Comparison of ENCODE assay signal across 10 cellular contexts in genomic region chr7:141663081-141663510, GRCh38. TPM values are rescaled to one million over a fixed set of nuclear protein-coding genes. Genes with fewer than 3 reads are reported as not detected.
DNase-seq lines count a peak whose midpoint lies in the region; ATAC-seq, FAIRE-seq and TF ChIP-seq lines count a peak whose summit lies in the region.
"Had no signal": no experiment of that assay in that cellular context is flagged by ENCODE, and none has a peak within 500 bp of the region (broad histone marks: within the 10 kb centered on the region; RNA-seq: fewer than 3 reads in every experiment).

No MANE protein-coding gene starts in this region.

- intact Hi-C loops in CD4-positive, alpha-beta memory T cell (cut with micrococcal nuclease): no loop called here

- H3K4me3 ChIP-seq in CD4-positive, alpha-beta memory T cell (ENCODE audit: low read length in 2 of 2): no peak overlapping the region
- no peak overlapping the region for H3K4me3 ChIP-seq in bronchial epithelial cell (ENCODE audit: low read depth, low read length)

- no peak for ATAC-seq in HG03097 (IDR thresholded peaks at IDR 0.05; ENCODE audit: low FRiP score, unreplicated experiment)
- no peak for ATAC-seq in GM21381 (IDR thresholded peaks at IDR 0.05; ENCODE audit: unreplicated experiment)
- ATAC-seq in HG03135 (IDR thresholded peaks at IDR 0.05; ENCODE audit: unreplicated experiment): no peak

- no peak overlapping the region for H3K27ac ChIP-seq in CD4-positive, alpha-beta memory T cell (ENCODE audit: low read depth, low read length)

- CTCF ChIA-PET in CD4-positive, alpha-beta memory T cell (lab: Charles Lee; ENCODE audit: partially characterized antibody): interaction anchor here (1.0 to 3.8 kb wide), 2 partner anchors 9 to 14 kb away, joined by 3 to 14 read pairs; no protein-coding TSS in a partner anchor

- no peaks in the 10 kb centered on the region for H3K9me3 Mint-ChIP-seq in CD4-positive, alpha-beta memory T cell
- H3K9me3 Mint-ChIP-seq: endodermal cell had no signal

- no peak for TF ChIP-seq CTCF in bronchial epithelial cell (IDR thresholded peaks at IDR 0.05; ENCODE audit: insufficient read depth, low read length, severe bottlenecking)

- no peak for DNase-seq in CD4-positive, alpha-beta memory T cell
- peak; percentile 16 for DNase-seq in NCI-H2029 (lab: John Stamatoyannopoulos, UW)
- peak; percentile 76 for DNase-seq in bronchial epithelial cell (ENCODE audit: low read depth)
- DNase-seq in lung microvascular endothelial cell (ENCODE audit: low read depth in 2 of 2): peak; percentile 74 to 86
- DNase-seq in islet precursor cell: no peak
- DNase-seq: endodermal cell, NCI-H524 treated with DMSO at 0.1 percent for 48 hours had no signal

- H3K27ac Mint-ChIP-seq in CD4-positive, alpha-beta memory T cell: peak overlapping the region; percentile 36 to 86 (median 64)
- H3K27ac Mint-ChIP-seq: endodermal cell had no signal

- FAIRE-seq in bronchial epithelial cell (lab: Jason Lieb, UNC): no peak

- H3K9me3 ChIP-seq in CD4-positive, alpha-beta memory T cell (ENCODE audit: control insufficient read depth in 1 of 2, low read length in 2 of 2): no peaks in the 10 kb centered on the region

- peaks cover 46% of the 10 kb centered on the region for H3K36me3 ChIP-seq in CD4-positive, alpha-beta memory T cell (ENCODE audit: insufficient read depth, low read length)
- peaks cover 12% of the 10 kb centered on the region for H3K36me3 ChIP-seq in bronchial epithelial cell (ENCODE audit: control insufficient read depth, insufficient read depth, low read length)

- H3K27me3 Mint-ChIP-seq in CD4-positive, alpha-beta memory T cell: no peaks in the 10 kb centered on the region

- peaks cover 1 to 11% (median 6%) of the 10 kb centered on the region in 4 donors for H3K4me1 Mint-ChIP-seq in CD4-positive, alpha-beta memory T cell
- H3K4me1 Mint-ChIP-seq: endodermal cell had no signal

- H3K4me3 Mint-ChIP-seq in CD4-positive, alpha-beta memory T cell: no peak overlapping the region
- H3K4me3 Mint-ChIP-seq: endodermal cell had no signal

- POLR2A ChIA-PET in CD4-positive, alpha-beta memory T cell (lab: Charles Lee; ENCODE audit: partially characterized antibody): interaction anchor here (1.7 kb wide), 1 partner anchor 38 kb away, joined by 5 read pairs; the partner anchor contains the start of gene DENND11

- peaks cover 13 to 76% of the 10 kb centered on the region in 2 donors for H3K36me3 Mint-ChIP-seq in CD4-positive, alpha-beta memory T cell

- no peaks in the 10 kb centered on the region for H3K27me3 ChIP-seq in CD4-positive, alpha-beta memory T cell (ENCODE audit: insufficient read depth, low read length)
- no peaks in the 10 kb centered on the region for H3K27me3 ChIP-seq in bronchial epithelial cell (ENCODE audit: control insufficient read depth, insufficient read depth, low read length)

- peaks cover 4% of the 10 kb centered on the region for H3K4me1 ChIP-seq in CD4-positive, alpha-beta memory T cell (ENCODE audit: insufficient read depth, low read length)

RNA-seq across cellular contexts. Expression of gene DENND11, which starts 38.9 kb away (rescaled TPM):
- 10 to 100 TPM; 62.5 to 62.9 TPM for total RNA-seq in CD4-positive, alpha-beta memory T cell
- polyA plus RNA-seq in CD4-positive, alpha-beta memory T cell: 10 to 100 TPM in 1 of 2 donors, 1 to 10 TPM in 1; 5.0 to 14.8 TPM
- total RNA-seq in bronchial epithelial cell (19.2 and 21.8 TPM in 2 replicates), lung microvascular endothelial cell (59.1 and 69.2 TPM in 2 replicates)

RNA-seq across cellular contexts. Expression of gene WEE2, which starts 45.1 kb away (rescaled TPM):
- not detected for total RNA-seq in CD4-positive, alpha-beta memory T cell
- not detected for polyA plus RNA-seq in CD4-positive, alpha-beta memory T cell
- not detected in 2 replicates for total RNA-seq in bronchial epithelial cell
- under 0.01 TPM in 2 replicates for total RNA-seq in lung microvascular endothelial cell
- total RNA-seq: endodermal cell had no signal

Comparison
In these comparisons a context has a peak if more than half of its experiments do, and no peak if none do; other contexts are left out.
1. DNase-seq: peak in NCI-H2029 (single experiment), bronchial epithelial cell (single experiment) and lung microvascular endothelial cell (2 of 2); none in CD4-positive, alpha-beta memory T cell (0 of 5) and islet precursor cell (single experiment).